ENCODE assay signal across 22 cellular contexts in the genomic region with DNA sequence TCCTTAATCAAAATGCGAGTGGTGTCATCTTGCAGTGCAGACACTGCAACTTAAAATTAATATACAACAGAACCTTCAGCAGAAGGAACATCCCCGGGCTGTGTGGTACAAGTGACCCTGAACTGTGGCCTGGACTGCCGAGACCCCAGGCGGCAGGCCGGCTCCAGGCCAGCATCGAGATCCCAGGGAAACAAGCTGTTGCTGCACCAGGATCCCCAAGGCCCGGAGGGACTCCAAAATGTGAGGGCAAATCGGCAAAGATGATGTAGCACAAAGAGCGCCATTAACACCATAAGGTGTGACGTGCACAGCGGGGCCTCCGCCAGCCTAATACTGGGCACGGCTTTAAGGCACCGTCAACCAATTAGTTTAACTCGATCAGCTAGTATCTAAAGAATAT.
DNase-seq lines count a peak whose midpoint lies in the region; ATAC-seq, FAIRE-seq and TF ChIP-seq lines count a peak whose summit lies in the region.
"Had no signal": no experiment of that assay in that cellular context is flagged by ENCODE, and none has a peak within 500 bp of the region (broad histone marks: within the 10 kb centered on the region; RNA-seq: fewer than 3 reads in every experiment).

No MANE protein-coding gene starts in this region.

- TF ChIP-seq CTCF in left ventricle myocardium inferior (IDR thresholded peaks at IDR 0.05; ENCODE audit: borderline replicate concordance) (no peak), nephron progenitor cell (IDR thresholded peaks at IDR 0.05) (no peak)

- H3K27me3 Mint-ChIP-seq in nephron progenitor cell (ENCODE audit: low read depth, poor library complexity): no peaks in the 10 kb centered on the region

- H3K4me3 ChIP-seq in left ventricle myocardium inferior (no peak overlapping the region), subcutaneous abdominal adipose tissue (ENCODE audit: low read depth in 1 of 5, low read length in 5 of 5) (no peak overlapping the region), small intestine (ENCODE audit: low read depth in 1 of 2, low read length in 2 of 2) (no peak overlapping the region)
- H3K4me3 ChIP-seq: BLaER1, GM12878, GM23248 had no signal

- no peak overlapping the region for H3K9ac ChIP-seq in subcutaneous abdominal adipose tissue (ENCODE audit: low read length in 5 of 5)
- H3K9ac ChIP-seq: BLaER1, GM23248 had no signal

- H3K27ac ChIP-seq in left ventricle myocardium inferior (replicated peaks) (peak overlapping the region; percentile 58), subcutaneous abdominal adipose tissue (ENCODE audit: low read depth, low read length) (peak overlapping the region; percentile 86), small intestine (ENCODE audit: low read depth in 1 of 2, low read length in 1 of 2) (no peak overlapping the region)
- H3K27ac ChIP-seq: 22Rv1, BLaER1, C4-2B, GM23248 had no signal

- H3K36me3 Mint-ChIP-seq in nephron progenitor cell (ENCODE audit: low read depth): peaks cover 5% of the 10 kb centered on the region
- H3K36me3 Mint-ChIP-seq: CD8-positive, alpha-beta memory T cell had no signal

- intact Hi-C loops in left ventricle myocardium inferior (cut with micrococcal nuclease) (loop anchor here (10.0 kb wide), 1 partner anchor 55 kb away; no protein-coding TSS in a partner anchor), Right ventricle myocardium superior (cut with DNase I) (loop anchor here (5.0 kb wide), 1 partner anchor 77 kb away; no protein-coding TSS in a partner anchor)

- no peak overlapping the region for H3K4me3 Mint-ChIP-seq in nephron progenitor cell
- H3K4me3 Mint-ChIP-seq: B cell; CD4-positive, alpha-beta T cell; CD8-positive, alpha-beta memory T cell; H9 had no signal

- H3K36me3 ChIP-seq in left ventricle myocardium inferior (peaks cover 7% of the 10 kb centered on the region), subcutaneous abdominal adipose tissue (ENCODE audit: control insufficient read depth in 5 of 5, insufficient read depth in 5 of 5, low read length in 5 of 5) (peaks cover 0 to 6% (median 0%) of the 10 kb centered on the region in 5 donors), small intestine (ENCODE audit: control insufficient read depth in 2 of 2, insufficient read depth in 2 of 2, low read length in 2 of 2) (no peaks in the 10 kb centered on the region)
- H3K36me3 ChIP-seq: BLaER1 had no signal

- no peak for ATAC-seq in Right ventricle myocardium superior (ENCODE audit: poor library complexity)
- ATAC-seq: GM12878 had no signal

- H3K27me3 ChIP-seq in left ventricle myocardium inferior (ENCODE audit: low read depth): peaks cover 8% of the 10 kb centered on the region
- H3K27me3 ChIP-seq in subcutaneous abdominal adipose tissue (ENCODE audit: control insufficient read depth in 5 of 5, insufficient read depth in 4 of 5, low read length in 5 of 5): no peaks in the 10 kb centered on the region
- peaks cover 0 to 2% of the 10 kb centered on the region in 2 donors for H3K27me3 ChIP-seq in small intestine (ENCODE audit: control insufficient read depth in 2 of 2, insufficient read depth in 2 of 2, low read length in 2 of 2)
- H3K27me3 ChIP-seq: BLaER1 had no signal

- H3K9me3 Mint-ChIP-seq in nephron progenitor cell: no peaks in the 10 kb centered on the region
- H3K9me3 Mint-ChIP-seq: CD4-positive, alpha-beta T cell; CD8-positive, alpha-beta memory T cell; H9 had no signal

- H3K27ac Mint-ChIP-seq in nephron progenitor cell: peak overlapping the region; percentile 19
- H3K27ac Mint-ChIP-seq: B cell; CD4-positive, alpha-beta T cell; CD8-positive, alpha-beta memory T cell; H9 had no signal

- peaks cover 67% of the 10 kb centered on the region for H3K4me1 ChIP-seq in left ventricle myocardium inferior
- peaks cover 11 to 61% (median 50%) of the 10 kb centered on the region in 5 donors for H3K4me1 ChIP-seq in subcutaneous abdominal adipose tissue (ENCODE audit: control insufficient read depth in 5 of 5, insufficient read depth in 5 of 5, low read length in 5 of 5)
- no peaks in the 10 kb centered on the region for H3K4me1 ChIP-seq in small intestine (ENCODE audit: control insufficient read depth in 2 of 2, insufficient read depth in 1 of 2, low read depth in 1 of 2, low read length in 1 of 2)

- no peak for FAIRE-seq in small intestine (lab: Jason Lieb, UNC)
- FAIRE-seq: A204.1, D721Med, GM12878, GM19239 had no signal

- H3K4me1 Mint-ChIP-seq in nephron progenitor cell: peaks cover 87% of the 10 kb centered on the region
- H3K4me1 Mint-ChIP-seq: B cell; CD8-positive, alpha-beta memory T cell had no signal

- DNase-seq in left ventricle myocardium inferior (no peak), Right ventricle myocardium superior (no peak), nephron progenitor cell (no peak), activated gamma-delta T cell (lab: John Stamatoyannopoulos, UW) (no peak), small intestine (no peak)
- DNase-seq: CD4-positive, alpha-beta T cell; CD8-positive, alpha-beta memory T cell; DMS 273 treated with DMSO at 0.1 percent for 48 hours; DMS79; EL; GDM1; GM23248; H9 had no signal

- 83 to 89% (median 83%) methylated on average over 15 of the region's 15 CpGs for WGBS in small intestine, 3 donors

- H3K9me3 ChIP-seq in left ventricle myocardium inferior (replicated peaks) (no peaks in the 10 kb centered on the region), subcutaneous abdominal adipose tissue (ENCODE audit: control insufficient read depth in 5 of 5, low read length in 5 of 5) (no peaks in the 10 kb centered on the region), small intestine (ENCODE audit: control insufficient read depth, low read depth) (no peaks in the 10 kb centered on the region)
- H3K9me3 ChIP-seq: BLaER1 had no signal

Comparison
In these comparisons a context has a peak if more than half of its experiments do, and no peak if none do; other contexts are left out.
1. H3K27ac ChIP-seq: peak in left ventricle myocardium inferior (single experiment) and subcutaneous abdominal adipose tissue (single experiment); none in small intestine (0 of 2).